ENCODE assay signal across 1 cellular context in the genomic region with DNA sequence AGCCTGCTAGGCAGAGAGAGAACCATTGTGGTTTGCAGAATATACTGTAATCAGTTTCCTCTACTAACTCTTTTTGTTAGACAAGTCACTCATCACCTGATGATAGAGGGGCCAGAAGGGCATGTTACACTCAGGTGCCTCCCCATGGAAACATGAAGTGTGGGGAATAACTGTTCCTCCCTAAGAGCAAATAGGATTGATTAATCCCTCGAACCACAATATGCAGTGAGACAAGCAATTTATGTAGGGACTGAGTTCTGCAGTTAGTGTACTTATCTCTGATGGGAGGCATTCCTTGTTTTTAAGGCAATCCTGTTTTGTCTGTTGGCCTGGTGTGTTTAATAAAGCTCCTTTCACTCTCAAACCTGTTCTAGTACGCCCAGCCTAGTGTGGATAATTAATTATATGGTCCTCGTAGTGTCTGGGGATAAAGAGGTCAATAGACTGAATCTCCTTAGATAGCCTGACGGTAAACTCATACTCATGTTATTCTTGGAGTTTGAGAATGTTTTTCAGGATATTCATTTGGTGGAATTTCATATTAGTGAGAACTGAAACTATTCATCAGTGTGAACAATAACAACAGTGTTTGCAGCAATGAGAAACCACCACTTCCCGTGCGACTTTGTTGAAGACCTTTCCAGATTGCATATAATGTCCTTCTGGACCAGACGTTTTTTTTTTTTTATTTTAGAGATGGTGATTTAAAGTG.
TF ChIP-seq lines count a peak whose summit lies in the region.

No MANE protein-coding gene starts in this region.

TF ChIP-seq in HEK293, 187 proteins besides CTCF, POLR2A, EP300 and RAD21 (continued from another document):
- TF ChIP-seq, protein P1, sequence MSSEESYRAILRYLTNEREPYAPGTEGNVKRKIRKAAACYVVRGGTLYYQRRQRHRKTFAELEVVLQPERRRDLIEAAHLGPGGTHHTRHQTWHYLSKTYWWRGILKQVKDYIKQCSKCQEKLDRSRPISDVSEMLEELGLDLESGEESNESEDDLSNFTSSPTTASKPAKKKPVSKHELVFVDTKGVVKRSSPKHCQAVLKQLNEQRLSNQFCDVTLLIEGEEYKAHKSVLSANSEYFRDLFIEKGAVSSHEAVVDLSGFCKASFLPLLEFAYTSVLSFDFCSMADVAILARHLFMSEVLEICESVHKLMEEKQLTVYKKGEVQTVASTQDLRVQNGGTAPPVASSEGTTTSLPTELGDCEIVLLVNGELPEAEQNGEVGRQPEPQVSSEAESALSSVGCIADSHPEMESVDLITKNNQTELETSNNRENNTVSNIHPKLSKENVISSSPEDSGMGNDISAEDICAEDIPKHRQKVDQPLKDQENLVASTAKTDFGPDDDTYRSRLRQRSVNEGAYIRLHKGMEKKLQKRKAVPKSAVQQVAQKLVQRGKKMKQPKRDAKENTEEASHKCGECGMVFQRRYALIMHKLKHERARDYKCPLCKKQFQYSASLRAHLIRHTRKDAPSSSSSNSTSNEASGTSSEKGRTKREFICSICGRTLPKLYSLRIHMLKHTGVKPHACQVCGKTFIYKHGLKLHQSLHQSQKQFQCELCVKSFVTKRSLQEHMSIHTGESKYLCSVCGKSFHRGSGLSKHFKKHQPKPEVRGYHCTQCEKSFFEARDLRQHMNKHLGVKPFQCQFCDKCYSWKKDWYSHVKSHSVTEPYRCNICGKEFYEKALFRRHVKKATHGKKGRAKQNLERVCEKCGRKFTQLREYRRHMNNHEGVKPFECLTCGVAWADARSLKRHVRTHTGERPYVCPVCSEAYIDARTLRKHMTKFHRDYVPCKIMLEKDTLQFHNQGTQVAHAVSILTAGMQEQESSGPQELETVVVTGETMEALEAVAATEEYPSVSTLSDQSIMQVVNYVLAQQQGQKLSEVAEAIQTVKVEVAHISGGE (tag by site-specific recombination; conservative IDR thresholded peaks at IDR 0.05; ENCODE audit: low read depth), result peak; percentile 67
